16 cellular contexts compared by ENCODE assay signal in genomic region chr2:187098154-187098553, GRCh38.
DNase-seq lines count a peak whose midpoint lies in the region; ATAC-seq and TF ChIP-seq lines count a peak whose summit lies in the region.
"Had no signal": no experiment of that assay in that cellular context is flagged by ENCODE, and none has a peak within 500 bp of the region (broad histone marks: within the 10 kb centered on the region; RNA-seq: fewer than 3 reads in every experiment).

No MANE protein-coding gene starts in this region.

- TF ChIP-seq CTCF in heart left ventricle (IDR thresholded peaks at IDR 0.05) (no peak), esophagus muscularis mucosa (IDR thresholded peaks at IDR 0.05) (no peak)

- no peak overlapping the region for H3K27ac ChIP-seq in right cardiac atrium (ENCODE audit: low read length)
- H3K27ac ChIP-seq in heart left ventricle = no peak overlapping the region
- no peak overlapping the region for H3K27ac ChIP-seq in esophagus muscularis mucosa (replicated peaks in 1 of 4)
- H3K27ac ChIP-seq: A549; BLaER1 treated with 17β-estradiol and CSF1 and Interleukin-3, amounts not matched to agents 10 nM and 100 nM; C4-2B had no signal

- 54% methylated on average over 1 of the region's 1 CpG for WGBS in right cardiac atrium
- WGBS in heart left ventricle, 4 donors = 58 to 64% (median 61%) methylated on average over 1 of the region's 1 CpG
- 74% methylated on average over 1 of the region's 1 CpG for WGBS in esophagus muscularis mucosa

- no peak overlapping the region for H3K4me3 ChIP-seq in right cardiac atrium (ENCODE audit: low read length)
- H3K4me3 ChIP-seq in heart left ventricle = no peak overlapping the region
- H3K4me3 ChIP-seq in esophagus muscularis mucosa = no peak overlapping the region
- H3K4me3 ChIP-seq: A549; BLaER1 treated with 17β-estradiol and CSF1 and Interleukin-3, amounts not matched to agents 10 nM and 100 nM had no signal

- H3K27me3 ChIP-seq in right cardiac atrium (ENCODE audit: control insufficient read depth, insufficient read depth) (no peaks in the 10 kb centered on the region), heart left ventricle (no peaks in the 10 kb centered on the region), esophagus muscularis mucosa (no peaks in the 10 kb centered on the region)
- H3K27me3 ChIP-seq: BLaER1 treated with 17β-estradiol and CSF1 and Interleukin-3, amounts not matched to agents 10 nM and 100 nM had no signal

- TF ChIP-seq POLR2A in heart left ventricle (IDR thresholded peaks at IDR 0.05) (no peak), esophagus muscularis mucosa (IDR thresholded peaks at IDR 0.05; ENCODE audit: low read depth) (no peak)

- no peaks in the 10 kb centered on the region for H3K9me3 ChIP-seq in right cardiac atrium (ENCODE audit: control insufficient read depth, low read length)
- H3K9me3 ChIP-seq in heart left ventricle = peaks cover 0 to 7% (median 0%) of the 10 kb centered on the region in 12 donors
- H3K9me3 ChIP-seq in esophagus muscularis mucosa = no peaks in the 10 kb centered on the region
- H3K9me3 ChIP-seq: A549; BLaER1 treated with 17β-estradiol and CSF1 and Interleukin-3, amounts not matched to agents 10 nM and 100 nM; Caco-2 had no signal

- intact Hi-C loops in right cardiac atrium (cut with DNase I) (no loop called here), heart left ventricle (cut with DNase I) (no loop called here), esophagus muscularis mucosa (cut with DNase I) (no loop called here)

- no peaks in the 10 kb centered on the region for H3K4me1 ChIP-seq in right cardiac atrium (ENCODE audit: control insufficient read depth, insufficient read depth, low read length)
- H3K4me1 ChIP-seq in heart left ventricle = no peaks in the 10 kb centered on the region
- H3K4me1 ChIP-seq in esophagus muscularis mucosa = no peaks in the 10 kb centered on the region
- H3K4me1 ChIP-seq: A549; BLaER1 treated with 17β-estradiol and CSF1 and Interleukin-3, amounts not matched to agents 10 nM and 100 nM; Caco-2 had no signal

- DNase-seq in right cardiac atrium (no peak), heart left ventricle (no peak), medulla oblongata (ENCODE audit: extremely low spot score) (peak; percentile 11), esophagus muscularis mucosa (ENCODE audit: extremely low spot score) (no peak)
- DNase-seq: 8988T; AML-193; Caco-2; Calu3; CD4-positive, alpha-beta T cell; CD8-positive, alpha-beta T cell; DMS79 treated with DMSO at 0.1 percent for 48 hours; GF-D8 had no signal

- no peak for TF ChIP-seq EP300 in esophagus muscularis mucosa (IDR thresholded peaks at IDR 0.05)

- H3K36me3 ChIP-seq in heart left ventricle = no peaks in the 10 kb centered on the region
- H3K36me3 ChIP-seq in esophagus muscularis mucosa = no peaks in the 10 kb centered on the region
- H3K36me3 ChIP-seq: BLaER1 treated with 17β-estradiol and CSF1 and Interleukin-3, amounts not matched to agents 10 nM and 100 nM had no signal

- ATAC-seq in right cardiac atrium (peak; percentile 62 to 75), heart left ventricle (no peak), HG03565 (IDR thresholded peaks at IDR 0.05; ENCODE audit: unreplicated experiment) (no peak)
- ATAC-seq: A549; CD8-positive, alpha-beta T cell had no signal

Comparison
In these comparisons a context has a peak if more than half of its experiments do, and no peak if none do; other contexts are left out.
1. ATAC-seq: peak in right cardiac atrium (2 of 2); none in heart left ventricle (0 of 4) and HG03565 (single experiment).